In genomic region chr7:96591900-96592676, GRCh38 we compare ENCODE assay signal across 2 cellular contexts.
TF ChIP-seq lines count a peak whose summit lies in the region.

No MANE protein-coding gene starts in this region.

TF ChIP-seq in K562, 482 proteins besides CTCF, POLR2A, EP300 and RAD21:
- no peak for TF ChIP-seq MLLT1 (IDR thresholded peaks at IDR 0.05)
- TF ChIP-seq CCAR2 (IDR thresholded peaks at IDR 0.05; ENCODE audit: low read depth, low read length) = no peak
- no peak for TF ChIP-seq ZNF24 (IDR thresholded peaks at IDR 0.05)
- TF ChIP-seq ATF2 (CRISPR knock-in tag; IDR thresholded peaks at IDR 0.05) = no peak
- TF ChIP-seq USF2 (CRISPR knock-in tag; IDR thresholded peaks at IDR 0.05) = peak; percentile 43; the same call in 1 of the 2 replicates
- TF ChIP-seq ZNF143 (CRISPR knock-in tag; IDR thresholded peaks at IDR 0.05) = no peak
- TF ChIP-seq FOXJ2 (tag; IDR thresholded peaks at IDR 0.05) = no peak
- TF ChIP-seq, protein P1, sequence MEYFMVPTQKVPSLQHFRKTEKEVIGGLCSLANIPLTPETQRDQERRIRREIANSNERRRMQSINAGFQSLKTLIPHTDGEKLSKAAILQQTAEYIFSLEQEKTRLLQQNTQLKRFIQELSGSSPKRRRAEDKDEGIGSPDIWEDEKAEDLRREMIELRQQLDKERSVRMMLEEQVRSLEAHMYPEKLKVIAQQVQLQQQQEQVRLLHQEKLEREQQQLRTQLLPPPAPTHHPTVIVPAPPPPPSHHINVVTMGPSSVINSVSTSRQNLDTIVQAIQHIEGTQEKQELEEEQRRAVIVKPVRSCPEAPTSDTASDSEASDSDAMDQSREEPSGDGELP (CRISPR knock-in tag; IDR thresholded peaks at IDR 0.05; ENCODE audit: borderline replicate concordance) = no peak
- no peak for TF ChIP-seq CHCHD3 (CRISPR knock-in tag; IDR thresholded peaks at IDR 0.05)

TF ChIP-seq in neural cell, 6 proteins besides CTCF, POLR2A, EP300 and RAD21 (continued from another document):
- TF ChIP-seq, protein P2, sequence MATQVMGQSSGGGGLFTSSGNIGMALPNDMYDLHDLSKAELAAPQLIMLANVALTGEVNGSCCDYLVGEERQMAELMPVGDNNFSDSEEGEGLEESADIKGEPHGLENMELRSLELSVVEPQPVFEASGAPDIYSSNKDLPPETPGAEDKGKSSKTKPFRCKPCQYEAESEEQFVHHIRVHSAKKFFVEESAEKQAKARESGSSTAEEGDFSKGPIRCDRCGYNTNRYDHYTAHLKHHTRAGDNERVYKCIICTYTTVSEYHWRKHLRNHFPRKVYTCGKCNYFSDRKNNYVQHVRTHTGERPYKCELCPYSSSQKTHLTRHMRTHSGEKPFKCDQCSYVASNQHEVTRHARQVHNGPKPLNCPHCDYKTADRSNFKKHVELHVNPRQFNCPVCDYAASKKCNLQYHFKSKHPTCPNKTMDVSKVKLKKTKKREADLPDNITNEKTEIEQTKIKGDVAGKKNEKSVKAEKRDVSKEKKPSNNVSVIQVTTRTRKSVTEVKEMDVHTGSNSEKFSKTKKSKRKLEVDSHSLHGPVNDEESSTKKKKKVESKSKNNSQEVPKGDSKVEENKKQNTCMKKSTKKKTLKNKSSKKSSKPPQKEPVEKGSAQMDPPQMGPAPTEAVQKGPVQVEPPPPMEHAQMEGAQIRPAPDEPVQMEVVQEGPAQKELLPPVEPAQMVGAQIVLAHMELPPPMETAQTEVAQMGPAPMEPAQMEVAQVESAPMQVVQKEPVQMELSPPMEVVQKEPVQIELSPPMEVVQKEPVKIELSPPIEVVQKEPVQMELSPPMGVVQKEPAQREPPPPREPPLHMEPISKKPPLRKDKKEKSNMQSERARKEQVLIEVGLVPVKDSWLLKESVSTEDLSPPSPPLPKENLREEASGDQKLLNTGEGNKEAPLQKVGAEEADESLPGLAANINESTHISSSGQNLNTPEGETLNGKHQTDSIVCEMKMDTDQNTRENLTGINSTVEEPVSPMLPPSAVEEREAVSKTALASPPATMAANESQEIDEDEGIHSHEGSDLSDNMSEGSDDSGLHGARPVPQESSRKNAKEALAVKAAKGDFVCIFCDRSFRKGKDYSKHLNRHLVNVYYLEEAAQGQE (IDR thresholded peaks at IDR 0.05; ENCODE audit: borderline replicate concordance) = peak; percentile 59
- peak; percentile 51 for TF ChIP-seq TAF1 (IDR thresholded peaks at IDR 0.05; ENCODE audit: low read depth)
- peak; percentile 88 for TF ChIP-seq POLR2AphosphoS5 (IDR thresholded peaks at IDR 0.05)
- TF ChIP-seq MXI1 (conservative IDR thresholded peaks at IDR 0.05; ENCODE audit: poor library complexity, severe bottlenecking) = no peak
TF ChIP-seq in neural cell: peak in this region for 4.
